In the genomic region with DNA sequence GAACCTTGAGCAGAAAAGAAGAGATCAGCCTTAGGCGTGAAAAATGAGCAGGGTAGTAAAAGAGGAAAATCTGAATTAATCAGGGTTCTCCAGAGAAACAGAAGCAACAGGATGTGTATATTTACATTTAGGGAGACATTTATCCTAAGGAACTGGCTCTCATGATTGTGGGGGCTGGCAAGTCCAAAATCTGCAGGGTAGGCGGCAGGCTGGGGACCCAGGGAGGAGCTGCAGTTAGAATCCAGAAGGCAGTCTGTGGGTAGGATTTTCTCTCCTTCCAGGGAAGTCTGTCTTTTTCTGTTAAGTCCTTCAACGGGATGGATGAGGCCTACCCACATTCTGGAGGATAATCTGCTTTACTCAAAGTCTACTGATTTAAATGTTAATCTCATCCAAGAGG, we compare ENCODE assay signal across 27 cellular contexts.
"Had no signal": no experiment of that assay in that cellular context is flagged by ENCODE, and none has a peak within 500 bp of the region (broad histone marks: within the 10 kb centered on the region; RNA-seq: fewer than 3 reads in every experiment).

No MANE protein-coding gene starts in this region.

- H3K27me3 ChIP-seq: esophagus muscularis mucosa, foreskin keratinocyte, gastroesophageal sphincter, heart right ventricle, suprapubic skin had no signal

- H3K4me3 ChIP-seq: coronary artery, esophagus muscularis mucosa, gastroesophageal sphincter, heart right ventricle, lung, psoas muscle, skin epidermis, suprapubic skin had no signal

- H3K9me3 ChIP-seq: esophagus muscularis mucosa, gastroesophageal sphincter, heart right ventricle, neutrophil, psoas muscle, suprapubic skin had no signal

- H3K27ac ChIP-seq: foreskin keratinocyte, neutrophil, psoas muscle, suprapubic skin had no signal

- DNase-seq: dermis blood vessel endothelial cell; effector memory CD4-positive, alpha-beta T cell; foreskin keratinocyte; glutamatergic neuron; heart right ventricle; hippocampal formation; immature natural killer cell; islet precursor cell; kidney glomerular epithelial cell; left colon; left ventricle myocardium superior; natural killer cell; psoas muscle; right cardiac atrium; stimulated activated CD4-positive, alpha-beta T cell treated with anti-CD3 and anti-CD28 coated beads, Interleukin-15, amount 100 ng/mL, for 24 hours; stimulated activated CD4-positive, alpha-beta T cell treated with anti-CD3 and anti-CD28 coated beads, Interleukin-2, amount 100 ng/mL, for 48 hours; stimulated activated CD8-positive, alpha-beta memory T cell treated with anti-CD3 and anti-CD28 coated beads, Interleukin-4, amount 100 ng/mL, for 48 hours; stimulated activated naive CD4-positive, alpha-beta T cell; stimulated activated naive CD8-positive, alpha-beta T cell treated with anti-CD3 and anti-CD28 coated beads, Interleukin-15, amount 100 ng/mL, for 72 hours; trophoblast cell had no signal

- ATAC-seq: foreskin keratinocyte; gastroesophageal sphincter; heart right ventricle; left colon; left ventricle myocardium superior; natural killer cell; psoas muscle; right cardiac atrium; stimulated activated naive CD8-positive, alpha-beta T cell treated with anti-CD3 and anti-CD28 coated beads, Interleukin-15, amount 100 ng/mL, for 72 hours had no signal

- H3K4me1 ChIP-seq: foreskin keratinocyte had no signal

- H3K36me3 ChIP-seq: neutrophil, suprapubic skin had no signal
